8 cellular contexts compared by ENCODE assay signal in the genomic region with DNA sequence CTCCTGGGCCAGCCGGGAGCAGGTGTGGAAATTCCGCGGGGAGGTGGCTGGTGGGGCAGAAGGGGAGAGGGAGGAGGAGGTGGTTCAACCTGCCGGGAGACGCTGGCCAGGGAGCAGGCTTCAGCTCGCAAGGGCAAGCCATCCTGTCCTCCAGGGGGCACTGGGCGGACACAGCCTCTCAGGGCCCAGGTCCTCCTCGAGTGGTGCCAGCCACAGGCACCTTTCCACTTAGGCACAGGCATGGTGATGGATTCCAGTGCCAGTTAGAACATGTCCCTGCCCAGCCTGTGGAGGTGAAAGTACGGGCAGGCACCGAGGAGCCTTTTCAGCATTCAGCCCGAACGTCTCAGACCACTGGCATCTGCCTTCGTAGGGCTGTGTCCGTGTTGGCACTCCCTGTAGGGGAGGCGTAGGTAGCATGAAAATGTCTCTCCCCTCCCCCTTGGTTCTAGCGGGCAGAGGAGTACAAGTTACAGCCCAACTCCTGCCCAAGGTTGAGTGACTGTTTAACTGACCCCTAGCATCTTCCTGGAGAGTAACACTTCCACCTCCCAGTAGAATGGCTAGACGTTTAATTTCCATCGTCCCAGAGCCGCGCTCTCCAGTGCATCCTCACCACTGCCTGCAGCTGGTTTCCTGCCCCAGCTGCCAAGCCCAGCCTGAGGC. TPM values are rescaled to one million over a fixed set of nuclear protein-coding genes. Genes with fewer than 3 reads are reported as not detected.
A peak's percentile ranks its signal among the peaks of the same experiment; 100 is the strongest.
DNase-seq lines count a peak whose midpoint lies in the region; ATAC-seq, FAIRE-seq and TF ChIP-seq lines count a peak whose summit lies in the region.

No MANE protein-coding gene starts in this region.

- DNase-seq in GM12864 (ENCODE audit: low read depth) (no peak), NCI-H748 (lab: John Stamatoyannopoulos, UW; ENCODE audit: unreplicated experiment) (peak; percentile 80), cerebellum (ENCODE audit: low spot score) (peak; percentile 63), HepG2 (ENCODE audit: low spot score) (no peak)

- CTCF ChIA-PET in HepG2 (lab: Yijun Ruan, JAX; ENCODE audit: low intra/inter-chr PET ratio, low total read pairs): interaction anchor here (1.0 kb wide), 1 partner anchor 292 kb away, joined by 3 read pairs; no protein-coding TSS in a partner anchor

- 100% methylated on average over 1 of the region's 20 CpGs for WGBS in HepG2 (ENCODE audit: low lambda C conversion rate)

- no peak overlapping the region for H2AFZ ChIP-seq in ACC112 (ENCODE audit: low read length, unreplicated experiment)
- no peak overlapping the region for H2AFZ ChIP-seq in HepG2 (ENCODE audit: low read length)

- no peak for TF ChIP-seq RAD21 in HepG2 (CRISPR knock-in tag; IDR thresholded peaks at IDR 0.05)

- no TSS peak for BruUV-seq in HepG2 (replicated peaks; lab: Mats Ljungman, UMichigan)

- no peaks in the 10 kb centered on the region for H3K4me1 ChIP-seq in ACC112 (ENCODE audit: control insufficient read depth, insufficient read depth, low read length, unreplicated experiment)
- H3K4me1 ChIP-seq in HepG2 (ENCODE audit: insufficient read depth, low read length): no peaks in the 10 kb centered on the region
- peaks cover 39% of the 10 kb centered on the region for H3K4me1 ChIP-seq in stomach smooth muscle (ENCODE audit: control insufficient read depth, insufficient read depth, low read length)

- no peak overlapping the region for H3K27ac ChIP-seq in ACC112 (ENCODE audit: low read depth, low read length)
- H3K27ac ChIP-seq in HepG2 (ENCODE audit: extremely low read length, insufficient read depth, low read length): no peak overlapping the region
- H3K27ac ChIP-seq in stomach smooth muscle (ENCODE audit: low read length): no peak overlapping the region

- TF ChIP-seq POLR2A in HepG2 (IDR thresholded peaks at IDR 0.05; ENCODE audit: insufficient read depth in 1 of 2, low read depth in 2 of 2, low read length in 2 of 2): no peak

- H3K9ac ChIP-seq in HepG2 (ENCODE audit: insufficient read depth, low read depth, low read length) (no peak overlapping the region), stomach smooth muscle (ENCODE audit: low read length in 2 of 2) (peak overlapping the region; percentile 39 to 47)

- H3K79me2 ChIP-seq in ACC112 (ENCODE audit: control insufficient read depth, insufficient read depth, low read length, unreplicated experiment) (no peaks in the 10 kb centered on the region), HepG2 (ENCODE audit: insufficient read depth, low read length) (no peaks in the 10 kb centered on the region)

- no peak for FAIRE-seq in HepG2 (lab: Jason Lieb, UNC)

- in situ Hi-C loops in HepG2 (cut with HindIII; ENCODE audit: extremely low pct_ligation_motif_present, low pct_unique_long_range_greater_than_20kb): no loop called here

- TF ChIP-seq CTCF in GM12864 (IDR thresholded peaks at IDR 0.05; ENCODE audit: low read depth, low read length, missing control alignments) (peak; percentile 37), HepG2 (CRISPR knock-in tag; IDR thresholded peaks at IDR 0.05) (peak; percentile 52)

- no peaks in the 10 kb centered on the region for H3K36me3 ChIP-seq in ACC112 (ENCODE audit: insufficient read depth, low read length)
- no peaks in the 10 kb centered on the region for H3K36me3 ChIP-seq in HepG2 (replicated peaks in 1 of 2; ENCODE audit: control insufficient read depth in 1 of 2, insufficient read depth in 2 of 2, low read length in 2 of 2)
- no peaks in the 10 kb centered on the region for H3K36me3 ChIP-seq in stomach smooth muscle (ENCODE audit: control insufficient read depth in 2 of 2, insufficient read depth in 2 of 2, low read length in 2 of 2)

- POLR2A ChIA-PET in HepG2 (lab: Yijun Ruan, JAX): no interaction called here

- peak; percentile 55 for ATAC-seq in HepG2
- no peak for ATAC-seq in GM21390 (IDR thresholded peaks at IDR 0.05; ENCODE audit: unreplicated experiment)
- ATAC-seq in HG02970 (IDR thresholded peaks at IDR 0.05; ENCODE audit: low FRiP score, unreplicated experiment): no peak

- intact Hi-C loops in HepG2 (cut with micrococcal nuclease; ENCODE audit: unreplicated experiment): no loop called here

- H3K4me2 ChIP-seq in HepG2 (ENCODE audit: low read depth, low read length): no peak overlapping the region

- H3K4me3 ChIP-seq in ACC112 (ENCODE audit: low read depth, low read length): peak overlapping the region; percentile 80
- H3K4me3 ChIP-seq in GM12864 (ENCODE audit: low read depth, low read length): no peak overlapping the region
- no peak overlapping the region for H3K4me3 ChIP-seq in HepG2 (replicated peaks in 1 of 3; ENCODE audit: insufficient read depth in 1 of 3, low read depth in 2 of 3, low read length in 3 of 3)
- peak overlapping the region; percentile 39 to 69 for H3K4me3 ChIP-seq in stomach smooth muscle (ENCODE audit: low read length in 2 of 2)

- H3K9me3 ChIP-seq in HepG2 (ENCODE audit: low read length) (no peaks in the 10 kb centered on the region), stomach smooth muscle (ENCODE audit: control insufficient read depth in 2 of 2, low read length in 2 of 2) (no peaks in the 10 kb centered on the region)

- H3K27me3 ChIP-seq in ACC112 (ENCODE audit: insufficient read depth, low read length) (no peaks in the 10 kb centered on the region), HepG2 (ENCODE audit: control insufficient read depth in 1 of 2, insufficient read depth in 2 of 2, low read length in 2 of 2) (no peaks in the 10 kb centered on the region), stomach smooth muscle (ENCODE audit: control insufficient read depth in 1 of 2, insufficient read depth in 2 of 2, low read length in 2 of 2) (no peaks in the 10 kb centered on the region)

- no peaks in the 10 kb centered on the region for H4K20me1 ChIP-seq in HepG2 (ENCODE audit: insufficient read depth, low read length)

- TF ChIP-seq EP300 in HepG2 (IDR thresholded peaks at IDR 0.05; ENCODE audit: low read depth in 2 of 2, low read length in 2 of 2): no peak
- no peak for TF ChIP-seq EP300 in HepG2 (CRISPR knock-in tag; IDR thresholded peaks at IDR 0.05; ENCODE audit: borderline replicate concordance)

TF ChIP-seq in HepG2, 621 proteins besides CTCF, POLR2A, EP300 and RAD21:
- peak; percentile 38; the same call in 1 of the 2 replicates for TF ChIP-seq STAG1 (CRISPR knock-in tag; IDR thresholded peaks at IDR 0.05)
- no peak for TF ChIP-seq ZNF34 (CRISPR knock-in tag; IDR thresholded peaks at IDR 0.05; ENCODE audit: borderline replicate concordance)
- 0 out of 2 replicates have a peak, but pooled peaks have one; percentile 55 for TF ChIP-seq HNRNPL (IDR thresholded peaks at IDR 0.05; ENCODE audit: low read depth, low read length)
- no peak for TF ChIP-seq BHLHE40 (IDR thresholded peaks at IDR 0.05; ENCODE audit: low read length)
- TF ChIP-seq AHR (CRISPR knock-in tag; IDR thresholded peaks at IDR 0.05): no peak

RNA-seq across cellular contexts. Expression of gene DAB2IP, which starts 48.9 kb away (rescaled TPM):
- total RNA-seq in cerebellum: 17.1 TPM
- 25.3 and 32.1 TPM in 2 replicates for total RNA-seq in HepG2 (2016; rRNA removed; fragmentation: Illumina TruSeq; extraction: Trizol)
- 2.8 and 5.2 TPM in 2 replicates for total RNA-seq in HepG2 (2016; cell fraction: cytosol; rRNA removed; fragmentation: Illumina TruSeq; extraction: Trizol; ENCODE audit: low read depth)
- 24.3 and 28.3 TPM in 2 replicates for total RNA-seq in HepG2 (2016; cell fraction: insoluble cytoplasmic fraction; rRNA removed; fragmentation: Illumina TruSeq; extraction: Trizol)
- total RNA-seq in HepG2 (2016; cell fraction: membrane; rRNA removed; fragmentation: Illumina TruSeq; extraction: Trizol): 10.8 and 12.3 TPM in 2 replicates
- 23.5 and 29.5 TPM in 2 replicates for total RNA-seq in HepG2 (2016; cell fraction: nucleus; rRNA removed; fragmentation: Illumina TruSeq; extraction: Trizol)
- polyA plus RNA-seq in HepG2 (2011; rRNA removed): 37.9 and 39.9 TPM in 2 replicates
- polyA plus RNA-seq in HepG2 (2011; cell fraction: cytosol; rRNA removed): 20.8 and 29.3 TPM in 2 replicates
- polyA plus RNA-seq in HepG2 (2011; cell fraction: nucleus; rRNA removed): 42.4 and 54.9 TPM in 2 replicates
- polyA plus RNA-seq in HepG2 (2012): 14.7 and 24.6 TPM in 2 replicates
- polyA plus RNA-seq in HepG2 (2016; cell fraction: cytosol; fragmentation: Illumina TruSeq; extraction: Trizol; ENCODE audit: low read depth): 1.9 and 2.6 TPM in 2 replicates
- 24.2 and 33.5 TPM in 2 replicates for polyA plus RNA-seq in HepG2 (2016; cell fraction: insoluble cytoplasmic fraction; fragmentation: Illumina TruSeq; extraction: Trizol; ENCODE audit: low read depth)
- 5.5 and 5.8 TPM in 2 replicates for polyA plus RNA-seq in HepG2 (2016; cell fraction: membrane; fragmentation: Illumina TruSeq; extraction: Trizol; ENCODE audit: low read depth)
- polyA plus RNA-seq in HepG2 (2016; cell fraction: nucleus; fragmentation: Illumina TruSeq; extraction: Trizol; ENCODE audit: insufficient read depth, low read depth): 42.8 and 47.1 TPM in 2 replicates
- polyA minus RNA-seq in HepG2 (2011; rRNA and poly(A)+ RNA removed; ENCODE audit: low replicate concordance): 48.1 and 97.1 TPM in 2 replicates
- polyA minus RNA-seq in HepG2 (2011; cell fraction: cytosol; rRNA and poly(A)+ RNA removed): 26.5 and 29.0 TPM in 2 replicates
- polyA minus RNA-seq in HepG2 (2011; cell fraction: nucleus; rRNA and poly(A)+ RNA removed): 34.6 and 46.1 TPM in 2 replicates

Comparison
In these comparisons a context has a peak if more than half of its experiments do, and no peak if none do; other contexts are left out.
1. H3K4me3 ChIP-seq: peak in ACC112 (single experiment) and stomach smooth muscle (2 of 2); none in GM12864 (single experiment) and HepG2 (0 of 3).
2. DNase-seq: peak in NCI-H748 (single experiment) and cerebellum (single experiment); none in GM12864 (single experiment) and HepG2 (single experiment).